23 cellular contexts compared by ENCODE assay signal in genomic region chr17:75898791-75899190, GRCh38. TPM values are rescaled to one million over a fixed set of nuclear protein-coding genes. Genes with fewer than 3 reads are reported as not detected.
DNase-seq lines count a peak whose midpoint lies in the region; ATAC-seq and TF ChIP-seq lines count a peak whose summit lies in the region.
"Had no signal": no experiment of that assay in that cellular context is flagged by ENCODE, and none has a peak within 500 bp of the region (broad histone marks: within the 10 kb centered on the region; RNA-seq: fewer than 3 reads in every experiment).

No MANE protein-coding gene starts in this region.

- intact Hi-C loops in activated T-helper 1 cell treated with anti-CD3 and anti-CD28 coated beads, Interleukin-12 subunit alpha, Interleukin-12 subunit beta, Interleukin-2, Interleukin-4 antibody, amounts not matched to agents 30 ng/mL and 10 ng/mL and 1 ng/mL, durations not matched to agents 14 hours and 24 hours and 36 hours (cut with micrococcal nuclease): loop anchor here (5.0 kb wide), 1 partner anchor 121 kb away; a partner anchor contains a TSS

- no peaks in the 10 kb centered on the region for H3K27me3 Mint-ChIP-seq in T-helper 1 cell treated with Interleukin-12 subunit alpha and Interleukin-12 subunit beta and Interleukin-4 antibody, amounts not matched to agents 30 μg/mL and 1 μg/mL, for 36 hours (ENCODE audit: low read depth)
- no peaks in the 10 kb centered on the region for H3K27me3 Mint-ChIP-seq in IgD-negative memory B cell
- no peaks in the 10 kb centered on the region for H3K27me3 Mint-ChIP-seq in activated T-helper 1 cell treated with anti-CD3 and anti-CD28 coated beads, Interleukin-12 subunit alpha, Interleukin-12 subunit beta, Interleukin-2, Interleukin-4 antibody, amounts not matched to agents 30 ng/mL and 10 ng/mL and 1 ng/mL, durations not matched to agents 14 hours and 24 hours and 36 hours (ENCODE audit: insufficient read depth)
- peaks cover 6% of the 10 kb centered on the region for H3K27me3 Mint-ChIP-seq in neural crest cell (ENCODE audit: low read depth)
- H3K27me3 Mint-ChIP-seq in osteocyte (ENCODE audit: unreplicated experiment): no peaks in the 10 kb centered on the region
- H3K27me3 Mint-ChIP-seq: CD8-positive, alpha-beta memory T cell had no signal

- peak overlapping the region; percentile 15 for H3K27ac Mint-ChIP-seq in T-helper 1 cell treated with Interleukin-12 subunit alpha and Interleukin-12 subunit beta and Interleukin-4 antibody, amounts not matched to agents 30 μg/mL and 1 μg/mL, for 36 hours
- H3K27ac Mint-ChIP-seq in IgD-negative memory B cell: peak overlapping the region; percentile 46 to 67 (median 56)
- H3K27ac Mint-ChIP-seq in activated T-helper 1 cell treated with anti-CD3 and anti-CD28 coated beads, Interleukin-12 subunit alpha, Interleukin-12 subunit beta, Interleukin-2, Interleukin-4 antibody, amounts not matched to agents 30 ng/mL and 10 ng/mL and 1 ng/mL, durations not matched to agents 14 hours and 24 hours and 36 hours: no peak overlapping the region
- no peak overlapping the region for H3K27ac Mint-ChIP-seq in neural crest cell (ENCODE audit: unreplicated experiment)
- no peak overlapping the region for H3K27ac Mint-ChIP-seq in osteocyte (ENCODE audit: unreplicated experiment)

- no peaks in the 10 kb centered on the region for H3K9me3 Mint-ChIP-seq in T-helper 1 cell treated with Interleukin-12 subunit alpha and Interleukin-12 subunit beta and Interleukin-4 antibody, amounts not matched to agents 30 μg/mL and 1 μg/mL, for 36 hours
- H3K9me3 Mint-ChIP-seq in IgD-negative memory B cell (no peaks in the 10 kb centered on the region), neural crest cell (no peaks in the 10 kb centered on the region), osteocyte (ENCODE audit: unreplicated experiment) (no peaks in the 10 kb centered on the region)
- H3K9me3 Mint-ChIP-seq in activated T-helper 1 cell treated with anti-CD3 and anti-CD28 coated beads, Interleukin-12 subunit alpha, Interleukin-12 subunit beta, Interleukin-2, Interleukin-4 antibody, amounts not matched to agents 30 ng/mL and 10 ng/mL and 1 ng/mL, durations not matched to agents 14 hours and 24 hours and 36 hours: no peaks in the 10 kb centered on the region
- H3K9me3 Mint-ChIP-seq: CD8-positive, alpha-beta memory T cell had no signal

- peaks cover 24% of the 10 kb centered on the region for H3K4me1 Mint-ChIP-seq in T-helper 1 cell treated with Interleukin-12 subunit alpha and Interleukin-12 subunit beta and Interleukin-4 antibody, amounts not matched to agents 30 μg/mL and 1 μg/mL, for 36 hours (ENCODE audit: low read depth)
- H3K4me1 Mint-ChIP-seq in IgD-negative memory B cell (peaks cover 12 to 19% (median 12%) of the 10 kb centered on the region in 3 donors), neural crest cell (peaks cover 26% of the 10 kb centered on the region), osteocyte (ENCODE audit: unreplicated experiment) (peaks cover 23% of the 10 kb centered on the region)
- peaks cover 24% of the 10 kb centered on the region for H3K4me1 Mint-ChIP-seq in activated T-helper 1 cell treated with anti-CD3 and anti-CD28 coated beads, Interleukin-12 subunit alpha, Interleukin-12 subunit beta, Interleukin-2, Interleukin-4 antibody, amounts not matched to agents 30 ng/mL and 10 ng/mL and 1 ng/mL, durations not matched to agents 14 hours and 24 hours and 36 hours (ENCODE audit: low read depth)

- no peak for TF ChIP-seq CTCF in neural crest cell (conservative IDR thresholded peaks at IDR 0.05)
- no peak for TF ChIP-seq CTCF in osteocyte (IDR thresholded peaks at IDR 0.05)

- DNase-seq in T-helper 1 cell: no peak
- DNase-seq in activated T-helper 1 cell treated with anti-CD3 and anti-CD28 coated beads, Interleukin-12 subunit alpha, Interleukin-12 subunit beta, Interleukin-2, Interleukin-4 antibody, amounts not matched to agents 30 ng/mL and 10 ng/mL and 1 ng/mL, durations not matched to agents 14 hours and 24 hours and 36 hours (ENCODE audit: low spot score): no peak
- no peak for DNase-seq in neural crest cell (ENCODE audit: low read depth, low spot score)
- no peak for DNase-seq in central memory CD4-positive, alpha-beta T cell
- no peak for DNase-seq in osteocyte (ENCODE audit: extremely low spot score, unreplicated experiment)
- DNase-seq: ACHN; Calu3; CD8-positive, alpha-beta memory T cell; DMS153; IMR-90; MV-4-11; NCI-H1105 treated with DMSO at 0.1 percent for 48 hours; NCI-H1694; NCI-H2081 treated with DMSO at 0.1 percent for 48 hours; NCI-H2171 treated with DMSO at 0.1 percent for 48 hours; NCI-H446; NCI-H526; PC-3; RPMI8226; SHP77 treated with DMSO at 0.1 percent for 48 hours had no signal

- no peak for ATAC-seq in HG03571 (IDR thresholded peaks at IDR 0.05; ENCODE audit: unreplicated experiment)
- ATAC-seq: PC-3 had no signal

- peaks cover 11% of the 10 kb centered on the region for H3K36me3 Mint-ChIP-seq in T-helper 1 cell treated with Interleukin-12 subunit alpha and Interleukin-12 subunit beta and Interleukin-4 antibody, amounts not matched to agents 30 μg/mL and 1 μg/mL, for 36 hours (ENCODE audit: low read depth)
- no peaks in the 10 kb centered on the region for H3K36me3 Mint-ChIP-seq in IgD-negative memory B cell
- H3K36me3 Mint-ChIP-seq in activated T-helper 1 cell treated with anti-CD3 and anti-CD28 coated beads, Interleukin-12 subunit alpha, Interleukin-12 subunit beta, Interleukin-2, Interleukin-4 antibody, amounts not matched to agents 30 ng/mL and 10 ng/mL and 1 ng/mL, durations not matched to agents 14 hours and 24 hours and 36 hours (ENCODE audit: low read depth): peaks cover 22% of the 10 kb centered on the region
- H3K36me3 Mint-ChIP-seq in neural crest cell (ENCODE audit: low read depth): peaks cover 4% of the 10 kb centered on the region
- peaks cover 11% of the 10 kb centered on the region for H3K36me3 Mint-ChIP-seq in osteocyte (ENCODE audit: unreplicated experiment)

- H3K4me3 Mint-ChIP-seq in T-helper 1 cell treated with Interleukin-12 subunit alpha and Interleukin-12 subunit beta and Interleukin-4 antibody, amounts not matched to agents 30 μg/mL and 1 μg/mL, for 36 hours: no peak overlapping the region
- H3K4me3 Mint-ChIP-seq in IgD-negative memory B cell (peak overlapping the region in 2 of 4 donors; percentile 74 to 79), neural crest cell (peak overlapping the region; percentile 51), osteocyte (ENCODE audit: unreplicated experiment) (no peak overlapping the region)
- H3K4me3 Mint-ChIP-seq in activated T-helper 1 cell treated with anti-CD3 and anti-CD28 coated beads, Interleukin-12 subunit alpha, Interleukin-12 subunit beta, Interleukin-2, Interleukin-4 antibody, amounts not matched to agents 30 ng/mL and 10 ng/mL and 1 ng/mL, durations not matched to agents 14 hours and 24 hours and 36 hours: peak overlapping the region; percentile 15

RNA-seq across cellular contexts. Expression of gene TRIM65, which starts 2.0 kb away (rescaled TPM):
- 25.0 TPM for polyA plus RNA-seq in IgD-negative memory B cell
- total RNA-seq in activated T-helper 1 cell treated with anti-CD3 and anti-CD28 coated beads, Interleukin-12 subunit alpha, Interleukin-12 subunit beta, Interleukin-2, Interleukin-4 antibody, amounts not matched to agents 30 ng/mL and 10 ng/mL and 1 ng/mL, durations not matched to agents 14 hours and 24 hours and 36 hours: 45.0 and 53.7 TPM in 2 replicates
- total RNA-seq in neural crest cell (23.3 and 27.4 TPM in 2 replicates), osteocyte (26.3 and 26.9 TPM in 2 replicates)

RNA-seq across cellular contexts. Expression of gene MRPL38, which starts 5.9 kb away (rescaled TPM):
- polyA plus RNA-seq in IgD-negative memory B cell: 77.5 TPM
- 151 and 160 TPM in 2 replicates for total RNA-seq in activated T-helper 1 cell treated with anti-CD3 and anti-CD28 coated beads, Interleukin-12 subunit alpha, Interleukin-12 subunit beta, Interleukin-2, Interleukin-4 antibody, amounts not matched to agents 30 ng/mL and 10 ng/mL and 1 ng/mL, durations not matched to agents 14 hours and 24 hours and 36 hours
- total RNA-seq in neural crest cell (111 and 115 TPM in 2 replicates), osteocyte (71.1 and 73.6 TPM in 2 replicates)

RNA-seq across cellular contexts. Expression of gene TRIM47, which starts 20.4 kb away (rescaled TPM):
- polyA plus RNA-seq in IgD-negative memory B cell: 12.4 TPM
- total RNA-seq in activated T-helper 1 cell treated with anti-CD3 and anti-CD28 coated beads, Interleukin-12 subunit alpha, Interleukin-12 subunit beta, Interleukin-2, Interleukin-4 antibody, amounts not matched to agents 30 ng/mL and 10 ng/mL and 1 ng/mL, durations not matched to agents 14 hours and 24 hours and 36 hours: 30.5 and 32.7 TPM in 2 replicates
- total RNA-seq in neural crest cell (0.91 and 1.9 TPM in 2 replicates), osteocyte (33.3 and 40.2 TPM in 2 replicates)

RNA-seq across cellular contexts. Expression of gene FBF1, which starts 42.1 kb away (rescaled TPM):
- polyA plus RNA-seq in IgD-negative memory B cell: 1.9 TPM
- 19.4 and 20.0 TPM in 2 replicates for total RNA-seq in activated T-helper 1 cell treated with anti-CD3 and anti-CD28 coated beads, Interleukin-12 subunit alpha, Interleukin-12 subunit beta, Interleukin-2, Interleukin-4 antibody, amounts not matched to agents 30 ng/mL and 10 ng/mL and 1 ng/mL, durations not matched to agents 14 hours and 24 hours and 36 hours
- total RNA-seq in neural crest cell: 21.7 and 25.9 TPM in 2 replicates
- 14.5 and 14.8 TPM in 2 replicates for total RNA-seq in osteocyte

RNA-seq across cellular contexts. Expression of gene WBP2, which starts 43.7 kb away (rescaled TPM):
- 131 TPM for polyA plus RNA-seq in IgD-negative memory B cell
- 68.8 and 74.4 TPM in 2 replicates for total RNA-seq in activated T-helper 1 cell treated with anti-CD3 and anti-CD28 coated beads, Interleukin-12 subunit alpha, Interleukin-12 subunit beta, Interleukin-2, Interleukin-4 antibody, amounts not matched to agents 30 ng/mL and 10 ng/mL and 1 ng/mL, durations not matched to agents 14 hours and 24 hours and 36 hours
- total RNA-seq in neural crest cell (49.3 and 53.3 TPM in 2 replicates), osteocyte (83.1 and 88.2 TPM in 2 replicates)

Comparison
In these comparisons a context has a peak if more than half of its experiments do, and no peak if none do; other contexts are left out.
1. H3K27ac Mint-ChIP-seq: peak in T-helper 1 cell treated with Interleukin-12 subunit alpha and Interleukin-12 subunit beta and Interleukin-4 antibody, amounts not matched to agents 30 μg/mL and 1 μg/mL, for 36 hours (single experiment) and IgD-negative memory B cell (3 of 3); none in activated T-helper 1 cell treated with anti-CD3 and anti-CD28 coated beads, Interleukin-12 subunit alpha, Interleukin-12 subunit beta, Interleukin-2, Interleukin-4 antibody, amounts not matched to agents 30 ng/mL and 10 ng/mL and 1 ng/mL, durations not matched to agents 14 hours and 24 hours and 36 hours (single experiment), neural crest cell (single experiment) and osteocyte (single experiment).
2. H3K4me3 Mint-ChIP-seq: peak in activated T-helper 1 cell treated with anti-CD3 and anti-CD28 coated beads, Interleukin-12 subunit alpha, Interleukin-12 subunit beta, Interleukin-2, Interleukin-4 antibody, amounts not matched to agents 30 ng/mL and 10 ng/mL and 1 ng/mL, durations not matched to agents 14 hours and 24 hours and 36 hours (single experiment) and neural crest cell (single experiment); none in T-helper 1 cell treated with Interleukin-12 subunit alpha and Interleukin-12 subunit beta and Interleukin-4 antibody, amounts not matched to agents 30 μg/mL and 1 μg/mL, for 36 hours (single experiment) and osteocyte (single experiment).
3. RNA of gene TRIM47, which starts 20.4 kb away (total RNA-seq): 33.3 to 40.2 TPM in osteocyte and 30.5 to 32.7 TPM in activated T-helper 1 cell treated with anti-CD3 and anti-CD28 coated beads, Interleukin-12 subunit alpha, Interleukin-12 subunit beta, Interleukin-2, Interleukin-4 antibody, amounts not matched to agents 30 ng/mL and 10 ng/mL and 1 ng/mL, durations not matched to agents 14 hours and 24 hours and 36 hours; 0.91 to 1.9 TPM in neural crest cell; every median in the first group is over 10 times any median in the second.